ENCODE assay signal across 9 cellular contexts in genomic region chr19:41928221-41928683, GRCh38. TPM values are rescaled to one million over a fixed set of nuclear protein-coding genes. Genes with fewer than 3 reads are reported as not detected.
A peak's percentile ranks its signal among the peaks of the same experiment; 100 is the strongest.
DNase-seq lines count a peak whose midpoint lies in the region; ATAC-seq and TF ChIP-seq lines count a peak whose summit lies in the region.
"Had no signal": no experiment of that assay in that cellular context is flagged by ENCODE, and none has a peak within 500 bp of the region (broad histone marks: within the 10 kb centered on the region; RNA-seq: fewer than 3 reads in every experiment).

ERFL (minus strand) TSS chr19:41928449; CDS start chr19:41912919, 15,530 bp downstream.

- peaks cover 28% of the 10 kb centered on the region for H3K4me1 ChIP-seq in CD4-positive, CD25-positive, alpha-beta regulatory T cell (ENCODE audit: control insufficient read depth, insufficient read depth, low read length, poor library complexity, severe bottlenecking)
- H3K4me1 ChIP-seq in iPS-15b (ENCODE audit: control insufficient read depth, insufficient read depth, low read length), result peaks cover 12% of the 10 kb centered on the region

- H3K4me3 Mint-ChIP-seq in CD4-positive, CD25-positive, alpha-beta regulatory T cell, result peak within 1 kb of the TSS in 3 of 4 donors; percentile 69 to 97 (median 94)
- H3K4me3 Mint-ChIP-seq in HFFc6, result peak within 1 kb of the TSS; percentile 79
- H3K4me3 Mint-ChIP-seq in activated CD4-positive, alpha-beta memory T cell treated with anti-CD3 and anti-CD28 coated beads for 36 hours, result peak within 1 kb of the TSS; percentile 80

- H3K4me1 Mint-ChIP-seq in CD4-positive, CD25-positive, alpha-beta regulatory T cell, result peaks cover 0 to 40% (median 20%) of the 10 kb centered on the region in 4 donors
- H3K4me1 Mint-ChIP-seq in HFFc6 (ENCODE audit: low read depth), result peaks cover 13% of the 10 kb centered on the region
- peaks cover 15% of the 10 kb centered on the region for H3K4me1 Mint-ChIP-seq in activated CD4-positive, alpha-beta memory T cell treated with anti-CD3 and anti-CD28 coated beads for 36 hours (ENCODE audit: low read depth)

- no peak for TF ChIP-seq CTCF in HFFc6 (IDR thresholded peaks at IDR 0.05)

- no peaks in the 10 kb centered on the region for H3K36me3 ChIP-seq in CD4-positive, CD25-positive, alpha-beta regulatory T cell (ENCODE audit: control insufficient read depth, insufficient read depth, low read length)
- no peaks in the 10 kb centered on the region for H3K36me3 ChIP-seq in iPS-15b (ENCODE audit: control insufficient read depth, insufficient read depth, low read length)

- no peaks in the 10 kb centered on the region for H3K9me3 ChIP-seq in CD4-positive, CD25-positive, alpha-beta regulatory T cell (ENCODE audit: control insufficient read depth in 2 of 2, low read length in 2 of 2)
- no peaks in the 10 kb centered on the region for H3K9me3 ChIP-seq in iPS-15b (ENCODE audit: control insufficient read depth, insufficient read depth, low read length)

- POLR2A ChIA-PET in activated CD4-positive, alpha-beta memory T cell treated with anti-CD3 and anti-CD28 coated beads for 36 hours (lab: Charles Lee), result interaction anchor here (1.0 to 1.1 kb wide), 2 partner anchors 42 to 53 kb away, joined by 3 read pairs; no protein-coding TSS in a partner anchor

- intact Hi-C loops in activated CD4-positive, alpha-beta memory T cell treated with anti-CD3 and anti-CD28 coated beads for 36 hours (cut with micrococcal nuclease), result loop anchor here (2.0 kb wide), 2 partner anchors 17 to 57 kb away; no protein-coding TSS in a partner anchor

- peak; percentile 22 for ATAC-seq in CD4-positive, CD25-positive, alpha-beta regulatory T cell (ENCODE audit: low read depth in 2 of 2)
- ATAC-seq in stimulated activated naive CD8-positive, alpha-beta T cell treated with anti-CD3 and anti-CD28 coated beads, Interleukin-15, Interleukin-2, amounts not matched to agents 100 U/mL and 50 U/mL, for 24 hours, result peak; percentile 36
- ATAC-seq in esophagus mucosa, result no peak

- peak within 1 kb of the TSS; percentile 49 for H3K27ac ChIP-seq in CD4-positive, CD25-positive, alpha-beta regulatory T cell (ENCODE audit: insufficient read depth, low read length, poor library complexity, severe bottlenecking)

- peak within 1 kb of the TSS; percentile 89 for H3K4me3 ChIP-seq in CD4-positive, CD25-positive, alpha-beta regulatory T cell (ENCODE audit: low read depth, low read length)
- H3K4me3 ChIP-seq in iPS-15b (ENCODE audit: low read depth, low read length), result peak within 1 kb of the TSS; percentile 57

- peaks cover 4% of the 10 kb centered on the region for H3K27me3 ChIP-seq in CD4-positive, CD25-positive, alpha-beta regulatory T cell (ENCODE audit: control insufficient read depth, insufficient read depth, low read length)
- H3K27me3 ChIP-seq in iPS-15b (ENCODE audit: control insufficient read depth, insufficient read depth, low read length), result peaks cover 93% of the 10 kb centered on the region

- H3K9ac ChIP-seq in iPS-15b (ENCODE audit: low read depth, low read length), result no peak within 1 kb of the TSS

- peaks cover 0 to 3% (median 0%) of the 10 kb centered on the region in 7 donors for H3K9me3 Mint-ChIP-seq in CD4-positive, CD25-positive, alpha-beta regulatory T cell
- no peaks in the 10 kb centered on the region for H3K9me3 Mint-ChIP-seq in HFFc6
- H3K9me3 Mint-ChIP-seq in activated CD4-positive, alpha-beta memory T cell treated with anti-CD3 and anti-CD28 coated beads for 36 hours, result no peaks in the 10 kb centered on the region

- peaks cover 11% of the 10 kb centered on the region for H3K27me3 Mint-ChIP-seq in CD4-positive, CD25-positive, alpha-beta regulatory T cell
- H3K27me3 Mint-ChIP-seq in HFFc6 (ENCODE audit: insufficient read depth), result peaks cover 37% of the 10 kb centered on the region
- no peaks in the 10 kb centered on the region for H3K27me3 Mint-ChIP-seq in activated CD4-positive, alpha-beta memory T cell treated with anti-CD3 and anti-CD28 coated beads for 36 hours

- H3K27ac Mint-ChIP-seq in CD4-positive, CD25-positive, alpha-beta regulatory T cell, result peak within 1 kb of the TSS; percentile 84 to 98 (median 90)
- no peak within 1 kb of the TSS for H3K27ac Mint-ChIP-seq in HFFc6
- peak within 1 kb of the TSS; percentile 43 for H3K27ac Mint-ChIP-seq in activated CD4-positive, alpha-beta memory T cell treated with anti-CD3 and anti-CD28 coated beads for 36 hours

- no peak for DNase-seq in CD4-positive, CD25-positive, alpha-beta regulatory T cell
- no peak for DNase-seq in HFFc6
- no peak for DNase-seq in activated CD4-positive, alpha-beta memory T cell treated with anti-CD3 and anti-CD28 coated beads for 36 hours
- DNase-seq in stimulated activated naive CD8-positive, alpha-beta T cell treated with anti-CD3 and anti-CD28 coated beads, Interleukin-15, Interleukin-2, amounts not matched to agents 100 U/mL and 50 U/mL, for 24 hours, result no peak
- DNase-seq in NCI-H1694 treated with DMSO at 0.1 percent for 48 hours (lab: John Stamatoyannopoulos, UW), result no peak
- DNase-seq in SHP77 (lab: John Stamatoyannopoulos, UW), result no peak

- CTCF ChIA-PET in activated CD4-positive, alpha-beta memory T cell treated with anti-CD3 and anti-CD28 coated beads for 36 hours (lab: Charles Lee), result interaction anchor here (0.6 to 2.0 kb wide), 5 partner anchors 9 to 68 kb away, joined by 3 to 4 read pairs (median 3); partner anchors contain the start of gene RPS19

- H3K36me3 Mint-ChIP-seq in CD4-positive, CD25-positive, alpha-beta regulatory T cell, result no peaks in the 10 kb centered on the region
- no peaks in the 10 kb centered on the region for H3K36me3 Mint-ChIP-seq in HFFc6 (ENCODE audit: low read depth)
- no peaks in the 10 kb centered on the region for H3K36me3 Mint-ChIP-seq in activated CD4-positive, alpha-beta memory T cell treated with anti-CD3 and anti-CD28 coated beads for 36 hours

RNA-seq across cellular contexts. Expression of gene ERFL, which starts in this region (rescaled TPM):
- 4.7 TPM for total RNA-seq in CD4-positive, CD25-positive, alpha-beta regulatory T cell
- not detected for polyA plus RNA-seq in CD4-positive, CD25-positive, alpha-beta regulatory T cell
- total RNA-seq in HFFc6 (2021; fragmentation: NEBNext Ultra II Directional; extraction: Animal tissue kit (Norgen Biotek cat#: 25700)), result under 1 TPM in 4 of 6 experiments, not detected in 2; 0.09 to 0.17 (median 0.12) TPM
- total RNA-seq in activated CD4-positive, alpha-beta memory T cell treated with anti-CD3 and anti-CD28 coated beads for 36 hours, result 1 to 10 TPM; 1.3 to 2.0 TPM
- total RNA-seq in esophagus mucosa, result not detected
- total RNA-seq: LHCN-M2 had no signal
